23 cellular contexts compared by ENCODE assay signal in genomic region chr4:111605111-111605510, GRCh38.
"Had no signal": no experiment of that assay in that cellular context is flagged by ENCODE, and none has a peak within 500 bp of the region (broad histone marks: within the 10 kb centered on the region; RNA-seq: fewer than 3 reads in every experiment).

No MANE protein-coding gene starts in this region.

- H3K27ac ChIP-seq: SJSA1 had no signal

- H3K4me3 ChIP-seq: MG63, SJSA1 had no signal

- H3K27me3 ChIP-seq: MG63, SJSA1 had no signal

- H3K36me3 ChIP-seq: MG63, SJSA1 had no signal

- DNase-seq: IMR-90; Karpas-422; KG1; MG63; NCI-H1092; NCI-H1436; NCI-H187; NCI-H2029; NCI-H2081 treated with DMSO at 0.1 percent for 48 hours; NCI-H2171; NCI-H226; NCI-H446; NCI-H510A; NCI-H524 treated with DMSO at 0.1 percent for 48 hours; NCI-H69; NCI-H774; NK-92 treated with Interleukin-12 subunit alpha and Interleukin-12 subunit beta, amount 100 ng/mL, for 24 hours; PC-3; SHP77 treated with DMSO at 0.1 percent for 48 hours; SK-N-SH; SW 1271; T-cell had no signal

- H3K9ac ChIP-seq: SK-N-SH had no signal

- H3K9me3 ChIP-seq: MG63, SJSA1, SK-N-SH had no signal

- H3K4me2 ChIP-seq: SK-N-SH had no signal
